24 cellular contexts compared by ENCODE assay signal in the genomic region with DNA sequence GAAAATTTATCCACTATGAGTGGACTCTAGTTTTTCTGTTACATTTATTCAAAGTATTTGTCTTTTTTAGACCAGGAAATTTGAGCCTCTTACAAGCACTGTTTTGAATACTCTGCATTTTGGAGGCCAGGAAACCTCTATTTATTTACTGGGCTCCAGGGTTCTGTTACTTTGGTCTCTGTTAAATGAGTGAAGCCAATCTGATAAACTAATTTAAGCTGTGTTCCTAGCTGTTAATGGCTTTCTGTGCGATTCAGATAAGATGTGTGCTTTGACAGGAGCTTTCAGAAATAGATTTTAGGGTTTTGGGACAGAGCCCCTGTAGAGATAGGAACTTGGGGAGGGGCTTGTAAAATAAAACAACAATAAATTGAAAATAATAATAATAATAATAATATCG. TPM values are rescaled to one million over a fixed set of nuclear protein-coding genes. Genes with fewer than 3 reads are reported as not detected.
"Had no signal": no experiment of that assay in that cellular context is flagged by ENCODE, and none has a peak within 500 bp of the region (broad histone marks: within the 10 kb centered on the region; RNA-seq: fewer than 3 reads in every experiment).

No MANE protein-coding gene starts in this region.

- H3K36me3 ChIP-seq: left ventricle myocardium inferior, lower lobe of right lung, spleen, tibial artery, upper lobe of left lung, uterus had no signal

- H3K9me3 Mint-ChIP-seq: nephron progenitor cell; stimulated activated memory B cell treated with anti-CD40 and anti-IgM and Interleukin-4, amounts not matched to agents 10 μg/mL and 1 μg/mL and 100 μg/mL, for 72 hours; stimulated activated naive CD8-positive, alpha-beta T cell treated with anti-CD3 and anti-CD28 coated beads, Interleukin-15, Interleukin-2, amounts not matched to agents 100 ng/mL and 50 ng/mL, for 24 hours had no signal

- H3K27ac ChIP-seq: left ventricle myocardium inferior, lower lobe of right lung, parathyroid adenoma, psoas muscle, spleen, tibial artery, uterus had no signal

- H3K36me3 Mint-ChIP-seq: naive thymus-derived CD4-positive, alpha-beta T cell; stimulated activated memory B cell treated with anti-CD40 and anti-IgM and Interleukin-4, amounts not matched to agents 10 μg/mL and 1 μg/mL and 100 μg/mL, for 72 hours had no signal

- H3K27me3 ChIP-seq: hepatocyte, upper lobe of left lung, uterus had no signal

- H3K27ac Mint-ChIP-seq: naive thymus-derived CD4-positive, alpha-beta T cell; nephron progenitor cell; stimulated activated memory B cell treated with anti-CD40 and anti-IgM and Interleukin-4, amounts not matched to agents 10 μg/mL and 1 μg/mL and 100 μg/mL, for 72 hours; stimulated activated naive CD8-positive, alpha-beta T cell treated with anti-CD3 and anti-CD28 coated beads, Interleukin-15, Interleukin-2, amounts not matched to agents 100 ng/mL and 50 ng/mL, for 24 hours had no signal

- DNase-seq: dermis blood vessel endothelial cell; foreskin melanocyte; head of caudate nucleus; kidney; left cardiac atrium; left ventricle myocardium inferior; lower lobe of right lung; mesenchymal stem cell; naive thymus-derived CD4-positive, alpha-beta T cell; nephron progenitor cell; psoas muscle; spleen; stimulated activated CD4-positive, alpha-beta T cell treated with anti-CD3 and anti-CD28 coated beads, Interleukin-15, amount 100 ng/mL, for 24 hours; stimulated activated CD4-positive, alpha-beta T cell treated with anti-CD3 and anti-CD28 coated beads, Interleukin-1b, Interleukin-23, amount 100 ng/mL, for 48 hours; stimulated activated CD4-positive, alpha-beta T cell treated with anti-CD3 and anti-CD28 coated beads, Interleukin-4, amount 100 ng/mL, for 24 hours; tibial artery; upper lobe of left lung; uterus had no signal

- H3K9ac ChIP-seq: parathyroid adenoma had no signal

- H3K79me2 ChIP-seq: hepatocyte, parathyroid adenoma had no signal

- H3K4me1 Mint-ChIP-seq: stimulated activated memory B cell treated with anti-CD40 and anti-IgM and Interleukin-4, amounts not matched to agents 10 μg/mL and 1 μg/mL and 100 μg/mL, for 72 hours had no signal

- H3K4me3 Mint-ChIP-seq: naive thymus-derived CD4-positive, alpha-beta T cell; nephron progenitor cell; stimulated activated memory B cell treated with anti-CD40 and anti-IgM and Interleukin-4, amounts not matched to agents 10 μg/mL and 1 μg/mL and 100 μg/mL, for 72 hours; stimulated activated naive CD8-positive, alpha-beta T cell treated with anti-CD3 and anti-CD28 coated beads, Interleukin-15, Interleukin-2, amounts not matched to agents 100 ng/mL and 50 ng/mL, for 24 hours had no signal

- H2AFZ ChIP-seq: hepatocyte, parathyroid adenoma had no signal

- H3K4me1 ChIP-seq: left ventricle myocardium inferior, lower lobe of right lung, parathyroid adenoma, psoas muscle, spleen, tibial artery, uterus had no signal

- H3K4me3 ChIP-seq: hepatocyte, left ventricle myocardium inferior, lower lobe of right lung, psoas muscle, spleen, tibial artery, upper lobe of left lung, uterus had no signal

- H3K9me3 ChIP-seq: left ventricle myocardium inferior, lower lobe of right lung, psoas muscle, spleen, tibial artery, upper lobe of left lung, uterus had no signal

- ATAC-seq: left cardiac atrium; lower lobe of right lung; naive thymus-derived CD4-positive, alpha-beta T cell; psoas muscle; sciatic nerve; stimulated activated memory B cell treated with anti-CD40 and anti-IgM and Interleukin-4, amounts not matched to agents 10 μg/mL and 1 μg/mL and 100 μg/mL, for 72 hours had no signal

RNA-seq across cellular contexts. Expression of a gene that starts 23.9 kb away (rescaled TPM):
- total RNA-seq: hepatocyte; mononuclear cell; naive thymus-derived CD4-positive, alpha-beta T cell had no signal
- polyA plus RNA-seq: hepatocyte; naive thymus-derived CD4-positive, alpha-beta T cell had no signal

RNA-seq across cellular contexts. Expression of a gene that starts 57.1 kb away (rescaled TPM):
- total RNA-seq: naive thymus-derived CD4-positive, alpha-beta T cell had no signal
- polyA plus RNA-seq: naive thymus-derived CD4-positive, alpha-beta T cell had no signal
